ENCODE assay signal across 31 cellular contexts in the genomic region with DNA sequence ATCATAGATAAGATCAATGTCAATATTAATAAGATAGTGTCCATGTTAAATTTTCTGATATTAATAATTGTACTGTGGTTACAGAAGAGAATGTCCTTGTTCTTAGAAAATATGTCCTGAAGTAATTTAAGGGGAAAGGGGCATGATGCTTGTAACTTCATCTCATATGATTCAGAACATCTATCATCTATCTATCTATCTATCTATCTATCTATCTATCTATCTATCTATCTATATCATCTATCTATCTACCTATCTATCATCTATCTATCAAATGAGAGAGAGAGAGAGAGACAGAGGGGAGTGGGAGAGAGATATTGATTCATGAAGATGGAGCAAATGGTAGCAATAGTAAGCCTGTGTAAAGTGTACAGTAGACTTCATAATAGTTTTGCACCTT.
DNase-seq lines count a peak whose midpoint lies in the region; ATAC-seq, FAIRE-seq and TF ChIP-seq lines count a peak whose summit lies in the region.
"Had no signal": no experiment of that assay in that cellular context is flagged by ENCODE, and none has a peak within 500 bp of the region (broad histone marks: within the 10 kb centered on the region; RNA-seq: fewer than 3 reads in every experiment).

No MANE protein-coding gene starts in this region.

- H3K9ac ChIP-seq in HCT116 (ENCODE audit: low read length) (no peak overlapping the region), K562 (ENCODE audit: insufficient read depth in 1 of 2, low read depth in 2 of 2, low read length in 2 of 2) (no peak overlapping the region), PC-3 (ENCODE audit: low read length) (no peak overlapping the region)
- H3K9ac ChIP-seq: BLaER1; BLaER1 treated with 17β-estradiol and CSF1 and Interleukin-3, amounts not matched to agents 10 nM and 100 nM had no signal

- H3K9me2 ChIP-seq in HCT116 (ENCODE audit: insufficient read depth) (no peaks in the 10 kb centered on the region), PC-3 (replicated peaks; ENCODE audit: low read length) (no peaks in the 10 kb centered on the region)

- H3K79me2 ChIP-seq in HCT116 (ENCODE audit: insufficient read depth, low read length), result peaks cover 40% of the 10 kb centered on the region
- peaks cover under 1% of the 10 kb centered on the region; the same call in 1 of the 3 replicates for H3K79me2 ChIP-seq in K562 (ENCODE audit: control insufficient read depth, insufficient read depth, low read length)
- no peaks in the 10 kb centered on the region for H3K79me2 ChIP-seq in PC-3 (ENCODE audit: low read length)

- RAD21 ChIA-PET in HCT116 (lab: Charles Lee; ENCODE audit: low non-redundant PET in 1 of 2, low total read pairs in 2 of 2, uncharacterized antibody in 2 of 2, unreplicated experiment in 2 of 2), result no interaction called here

- no peak for TF ChIP-seq EP300 in K562 (IDR thresholded peaks at IDR 0.05; ENCODE audit: low read length)

- H3K27ac ChIP-seq in HCT116 (ENCODE audit: low read depth, low read length) (0 out of 2 replicates have a peak overlapping the region, but pooled peaks have one; percentile 3), K562 (ENCODE audit: extremely low read depth, low read depth, low read length) (no peak overlapping the region), PC-3 (ENCODE audit: low read length) (no peak overlapping the region)
- H3K27ac ChIP-seq: 22Rv1; A549; BLaER1; BLaER1 treated with 17β-estradiol and CSF1 and Interleukin-3, amounts not matched to agents 10 nM and 100 nM; C4-2B had no signal

- POLR2A ChIA-PET in HCT116 (lab: Charles Lee) (no interaction called here), K562 (lab: Yijun Ruan, JAX) (no interaction called here), PC-3 (lab: Charles Lee; ENCODE audit: unreplicated experiment) (no interaction called here)

- H3K4me2 ChIP-seq in HCT116 (ENCODE audit: low read length), result no peak overlapping the region
- H3K4me2 ChIP-seq in K562 (ENCODE audit: insufficient read depth, low read length), result no peak overlapping the region
- H3K4me2 ChIP-seq in PC-3 (ENCODE audit: low read length), result no peak overlapping the region
- H3K4me2 ChIP-seq: A549; BLaER1; BLaER1 treated with 17β-estradiol and CSF1 and Interleukin-3, amounts not matched to agents 10 nM and 100 nM had no signal

- no peaks in the 10 kb centered on the region for H3K27me3 ChIP-seq in HCT116 (ENCODE audit: insufficient read depth, low read length)
- no peaks in the 10 kb centered on the region for H3K27me3 ChIP-seq in K562 (ENCODE audit: control insufficient read depth in 2 of 2, insufficient read depth in 2 of 2, low read length in 2 of 2)
- H3K27me3 ChIP-seq in PC-3 (ENCODE audit: low read length), result no peaks in the 10 kb centered on the region
- H3K27me3 ChIP-seq: BE2C; BLaER1; BLaER1 treated with 17β-estradiol and CSF1 and Interleukin-3, amounts not matched to agents 10 nM and 100 nM had no signal

- TF ChIP-seq CTCF in HCT116 (IDR thresholded peaks at IDR 0.05 in 2 of 3, conservative IDR thresholded peaks at IDR 0.05 in 1 of 3; ENCODE audit: borderline replicate concordance in 1 of 3, insufficient read depth in 1 of 3, low read depth in 2 of 3, low read length in 2 of 3) (no peak), K562 (IDR thresholded peaks at IDR 0.05 in 2 of 3, conservative IDR thresholded peaks at IDR 0.05 in 1 of 3; ENCODE audit: insufficient read depth in 2 of 3, low read depth in 1 of 3, low read length in 3 of 3) (no peak), PC-3 (conservative IDR thresholded peaks at IDR 0.05; ENCODE audit: low read depth, low read length) (no peak)

- CTCF ChIA-PET in HCT116 (lab: Charles Lee) (no interaction called here), K562 (lab: Yijun Ruan, JAX; ENCODE audit: low intra/inter-chr PET ratio) (no interaction called here), PC-3 (lab: Charles Lee) (no interaction called here)

- ATAC-seq in HCT116, result no peak
- no peak for ATAC-seq in K562
- ATAC-seq in PC-3, result no peak
- ATAC-seq: A549; CD8-positive, alpha-beta T cell had no signal

- intact Hi-C loops in HCT116 (cut with micrococcal nuclease) (no loop called here), K562 (cut with micrococcal nuclease) (loop anchor here (10.0 kb wide), 1 partner anchor 76 kb away; no protein-coding TSS in a partner anchor), PC-3 (cut with micrococcal nuclease) (no loop called here)

- H3F3A ChIP-seq in PC-3 (ENCODE audit: low read length, unreplicated experiment), result no peaks in the 10 kb centered on the region

- DNase-seq in HCT116 (ENCODE audit: low read depth, low spot score) (no peak), K562 (ENCODE audit: extremely low read depth in 1 of 4, low spot score in 3 of 4) (no peak), Ammon's horn (ENCODE audit: low spot score) (no peak), PC-3 (no peak)
- DNase-seq: 8988T; ACHN; AML-193; BE2C; C1 segment of cervical spinal cord; Caco-2; Calu3; CD4-positive, alpha-beta memory T cell; CD4-positive, alpha-beta T cell; CD4-positive, CD25-positive, alpha-beta regulatory T cell; CD8-positive, alpha-beta memory T cell; CD8-positive, alpha-beta T cell; COR-L47; DMS 273 treated with DMSO at 0.1 percent for 48 hours; DMS153; DMS53; DMS79; DMS79 treated with DMSO at 0.1 percent for 48 hours; DND-41; EL had no signal

- FAIRE-seq in K562 (lab: Jason Lieb, UNC), result no peak
- FAIRE-seq: A204.1, A549, D721Med had no signal

- H3K4me3 ChIP-seq in HCT116 (replicated peaks in 1 of 2; ENCODE audit: low read depth in 1 of 2, low read length in 2 of 2), result no peak overlapping the region
- H3K4me3 ChIP-seq in K562, result no peak overlapping the region
- H3K4me3 ChIP-seq in PC-3 (ENCODE audit: low read length), result no peak overlapping the region
- H3K4me3 ChIP-seq: A549; BLaER1; BLaER1 treated with 17β-estradiol and CSF1 and Interleukin-3, amounts not matched to agents 10 nM and 100 nM had no signal

- H3K9me3 ChIP-seq in HCT116 (ENCODE audit: control insufficient read depth in 1 of 2, insufficient read depth in 1 of 2, low read depth in 1 of 2, low read length in 2 of 2), result peaks cover 0 to 3% of the 10 kb centered on the region in 2 experiments; a peak in 1 of 4 replicates
- no peaks in the 10 kb centered on the region for H3K9me3 ChIP-seq in K562 (replicated peaks; ENCODE audit: control insufficient read depth, insufficient read depth, low read depth, low read length)
- no peaks in the 10 kb centered on the region for H3K9me3 ChIP-seq in PC-3 (ENCODE audit: low read length)
- H3K9me3 ChIP-seq: BE2C, Caco-2 had no signal

- no TSS peak for BruUV-seq in HCT116 (replicated peaks; lab: Mats Ljungman, UMichigan)
- no TSS peak for BruUV-seq in K562 (replicated peaks; lab: Mats Ljungman, UMichigan)
- BruUV-seq in PC-3 (replicated peaks; lab: Mats Ljungman, UMichigan), result no TSS peak

- H3K4me1 ChIP-seq in HCT116 (ENCODE audit: control insufficient read depth in 1 of 2, insufficient read depth in 2 of 2, low read length in 2 of 2), result peaks cover 37 to 66% of the 10 kb centered on the region in 2 experiments
- H3K4me1 ChIP-seq in K562 (replicated peaks in 1 of 2; ENCODE audit: control insufficient read depth in 2 of 2, insufficient read depth in 2 of 2, low read length in 2 of 2), result peaks cover 5 to 27% of the 10 kb centered on the region in 2 experiments
- H3K4me1 ChIP-seq in PC-3 (ENCODE audit: insufficient read depth, low read length), result peaks cover 17% of the 10 kb centered on the region
- H3K4me1 ChIP-seq: BE2C had no signal

- no peak for TF ChIP-seq RAD21 in HCT116 (IDR thresholded peaks at IDR 0.05; ENCODE audit: low read depth)
- no peak for TF ChIP-seq RAD21 in K562 (CRISPR knock-in tag; conservative IDR thresholded peaks at IDR 0.05 in 1 of 2, IDR thresholded peaks at IDR 0.05 in 1 of 2)

- H4K20me1 ChIP-seq in HCT116 (ENCODE audit: insufficient read depth), result no peaks in the 10 kb centered on the region
- no peaks in the 10 kb centered on the region for H4K20me1 ChIP-seq in K562 (replicated peaks; ENCODE audit: control insufficient read depth, insufficient read depth, low read length)
- H4K20me1 ChIP-seq in PC-3 (ENCODE audit: low read length), result no peaks in the 10 kb centered on the region
- H4K20me1 ChIP-seq: BLaER1; BLaER1 treated with 17β-estradiol and CSF1 and Interleukin-3, amounts not matched to agents 10 nM and 100 nM had no signal

- TF ChIP-seq POLR2A in HCT116 (IDR thresholded peaks at IDR 0.05; ENCODE audit: borderline replicate concordance, extremely low read depth, insufficient read depth, insufficient read length), result no peak
- no peak for TF ChIP-seq POLR2A in K562 (conservative IDR thresholded peaks at IDR 0.05)

- H3K9me1 ChIP-seq in K562 (ENCODE audit: control insufficient read depth, insufficient read depth, low read length), result no peaks in the 10 kb centered on the region

- H2AFZ ChIP-seq in HCT116 (ENCODE audit: low read depth, low read length, poor library complexity, severe bottlenecking), result no peak overlapping the region
- H2AFZ ChIP-seq in K562 (ENCODE audit: low read depth, low read length), result no peak overlapping the region
- H2AFZ ChIP-seq in PC-3 (ENCODE audit: low read length), result no peak overlapping the region

- H3K36me3 ChIP-seq in HCT116 (ENCODE audit: control insufficient read depth in 1 of 2, insufficient read depth in 2 of 2, low read length in 2 of 2), result peaks cover 0 to 5% of the 10 kb centered on the region in 2 experiments; a peak in 2 of 4 replicates
- H3K36me3 ChIP-seq in K562 (ENCODE audit: control insufficient read depth, insufficient read depth, low read length), result no peaks in the 10 kb centered on the region
- no peaks in the 10 kb centered on the region for H3K36me3 ChIP-seq in PC-3 (ENCODE audit: low read depth, low read length)
- H3K36me3 ChIP-seq: BE2C; BLaER1; BLaER1 treated with 17β-estradiol and CSF1 and Interleukin-3, amounts not matched to agents 10 nM and 100 nM had no signal

- in situ Hi-C loops in K562 (cut with MboI), result no loop called here

TF ChIP-seq in HCT116, 20 proteins besides CTCF, POLR2A, EP300 and RAD21 (continues in another document):
- TF ChIP-seq MAX (IDR thresholded peaks at IDR 0.05), result no peak

TF ChIP-seq in K562, 482 proteins besides CTCF, POLR2A, EP300 and RAD21 (continues in another document):
- TF ChIP-seq BCL6 (CRISPR knock-in tag; IDR thresholded peaks at IDR 0.05), result no peak
- no peak for TF ChIP-seq SIX5 (IDR thresholded peaks at IDR 0.05; ENCODE audit: borderline replicate concordance in 1 of 2, insufficient read depth in 1 of 2, low read depth in 1 of 2, low read length in 2 of 2)
- TF ChIP-seq ZBTB2 (IDR thresholded peaks at IDR 0.05), result 0 out of 2 replicates have a peak, but pooled peaks have one; percentile 71
- TF ChIP-seq POLR3G (IDR thresholded peaks at IDR 0.05; ENCODE audit: extremely low read depth, insufficient read length, insufficient replicate concordance), result no peak
